In genomic region chr16:12095275-12096161, GRCh38 we compare ENCODE assay signal across 1 cellular context.
TF ChIP-seq lines count a peak whose summit lies in the region.

No MANE protein-coding gene starts in this region.

TF ChIP-seq in K562, 482 proteins besides CTCF, POLR2A, EP300 and RAD21 (continued from another document):
- TF ChIP-seq CHD7 (IDR thresholded peaks at IDR 0.05; ENCODE audit: low read depth, low read length): no peak
- TF ChIP-seq CHAMP1 (IDR thresholded peaks at IDR 0.05): no peak
- TF ChIP-seq RFX7 (CRISPR knock-in tag; IDR thresholded peaks at IDR 0.05): no peak
- no peak for TF ChIP-seq CHD1 (IDR thresholded peaks at IDR 0.05; ENCODE audit: low read length)
- peak; percentile 38; the same call in 1 of the 2 replicates for TF ChIP-seq NFE2 (IDR thresholded peaks at IDR 0.05; ENCODE audit: low read depth)
- no peak for TF ChIP-seq ZNF639 (CRISPR knock-in tag; conservative IDR thresholded peaks at IDR 0.05 in 1 of 2, IDR thresholded peaks at IDR 0.05 in 1 of 2)
- no peak for TF ChIP-seq MECOM (CRISPR knock-in tag; IDR thresholded peaks at IDR 0.05)
- no peak for TF ChIP-seq ETV5 (CRISPR knock-in tag; IDR thresholded peaks at IDR 0.05; ENCODE audit: low read depth)
- TF ChIP-seq ZNF445 (CRISPR knock-in tag; IDR thresholded peaks at IDR 0.05; ENCODE audit: low read depth): no peak
- no peak for TF ChIP-seq CREB3L1 (IDR thresholded peaks at IDR 0.05; ENCODE audit: borderline replicate concordance, low read depth)
- TF ChIP-seq SMC3 (conservative IDR thresholded peaks at IDR 0.05; ENCODE audit: insufficient read depth, low read depth, low read length): peak; percentile 75
- peak; percentile 75; the same call in 1 of the 2 replicates for TF ChIP-seq STAG1 (CRISPR knock-in tag; IDR thresholded peaks at IDR 0.05; ENCODE audit: borderline replicate concordance)
- TF ChIP-seq DPF2 (IDR thresholded peaks at IDR 0.05): 0 out of 2 replicates have a peak, but pooled peaks have one; percentile 30
- no peak for TF ChIP-seq SMAD4 (CRISPR knock-in tag; conservative IDR thresholded peaks at IDR 0.05)
- no peak for TF ChIP-seq ZNF589 (CRISPR knock-in tag; IDR thresholded peaks at IDR 0.05; ENCODE audit: low read depth)
- TF ChIP-seq ZNF282 (CRISPR knock-in tag; IDR thresholded peaks at IDR 0.05): no peak
